12 cellular contexts compared by ENCODE assay signal in the genomic region with DNA sequence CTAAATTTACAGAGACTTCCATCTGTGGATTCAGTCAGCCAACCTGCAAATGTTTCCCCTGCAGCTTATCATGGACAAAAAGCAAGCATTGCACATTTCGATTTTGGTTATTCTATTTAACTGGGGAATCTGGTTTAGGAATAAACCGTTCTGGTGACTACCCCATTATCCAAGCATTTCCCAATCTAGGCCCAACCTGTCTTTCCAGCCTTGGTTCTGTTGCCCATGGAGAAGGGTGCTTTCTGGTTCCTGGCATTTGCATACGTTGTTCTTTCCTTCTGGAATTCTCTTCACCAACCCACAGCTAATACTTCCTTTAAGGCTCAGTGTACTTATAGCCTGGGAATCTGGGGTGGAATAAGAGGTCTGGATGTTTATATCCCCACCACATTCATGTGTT. TPM values are rescaled to one million over a fixed set of nuclear protein-coding genes. Genes with fewer than 3 reads are reported as not detected.
DNase-seq lines count a peak whose midpoint lies in the region; ATAC-seq and TF ChIP-seq lines count a peak whose summit lies in the region.
"Had no signal": no experiment of that assay in that cellular context is flagged by ENCODE, and none has a peak within 500 bp of the region (broad histone marks: within the 10 kb centered on the region; RNA-seq: fewer than 3 reads in every experiment).

No MANE protein-coding gene starts in this region.

- H3K27me3 ChIP-seq in HUES48 (ENCODE audit: control insufficient read depth, insufficient read depth, low read length), result peaks cover 42% of the 10 kb centered on the region
- H3K27me3 ChIP-seq in esophagus (ENCODE audit: control insufficient read depth in 1 of 2, insufficient read depth in 2 of 2, low read length in 2 of 2), result no peaks in the 10 kb centered on the region
- H3K27me3 ChIP-seq in sigmoid colon, result no peaks in the 10 kb centered on the region
- no peaks in the 10 kb centered on the region for H3K27me3 ChIP-seq in ascending aorta

- H3K36me3 ChIP-seq in HUES48 (ENCODE audit: control insufficient read depth, insufficient read depth, low read length) (no peaks in the 10 kb centered on the region), SK-N-MC (ENCODE audit: insufficient read depth, low read length) (no peaks in the 10 kb centered on the region; the same call in 1 of the 2 replicates), esophagus (ENCODE audit: control insufficient read depth in 2 of 2, insufficient read depth in 2 of 2, low read length in 1 of 2) (no peaks in the 10 kb centered on the region), sigmoid colon (no peaks in the 10 kb centered on the region), ascending aorta (no peaks in the 10 kb centered on the region)
- H3K36me3 ChIP-seq: thoracic aorta had no signal

- no peak for TF ChIP-seq POLR2A in sigmoid colon (IDR thresholded peaks at IDR 0.05)

- no peak for TF ChIP-seq EP300 in sigmoid colon (IDR thresholded peaks at IDR 0.05)

- no peak for ATAC-seq in HG03097 (IDR thresholded peaks at IDR 0.05; ENCODE audit: low FRiP score, unreplicated experiment)

- H3K4me1 ChIP-seq in HUES48 (ENCODE audit: control insufficient read depth, insufficient read depth, low read length), result peaks cover 42% of the 10 kb centered on the region
- H3K4me1 ChIP-seq in esophagus (ENCODE audit: control insufficient read depth in 2 of 2, insufficient read depth in 2 of 2, low read length in 1 of 2), result peaks cover 2 to 6% of the 10 kb centered on the region in 2 donors
- H3K4me1 ChIP-seq in sigmoid colon, result peaks cover 0 to 31% (median 25%) of the 10 kb centered on the region in 4 donors
- H3K4me1 ChIP-seq in ascending aorta, result peaks cover 0 to 5% of the 10 kb centered on the region in 2 donors

- H3K9me3 ChIP-seq in HUES48 (ENCODE audit: control insufficient read depth, insufficient read depth, low read length) (no peaks in the 10 kb centered on the region), SK-N-MC (ENCODE audit: low read depth, low read length) (no peaks in the 10 kb centered on the region), esophagus (ENCODE audit: control insufficient read depth in 2 of 2, insufficient read depth in 1 of 2, low read depth in 1 of 2, low read length in 1 of 2) (no peaks in the 10 kb centered on the region), sigmoid colon (no peaks in the 10 kb centered on the region), ascending aorta (no peaks in the 10 kb centered on the region)
- H3K9me3 ChIP-seq: thoracic aorta had no signal

- H3K9ac ChIP-seq in HUES48 (ENCODE audit: low read depth, low read length) (no peak overlapping the region), SK-N-MC (ENCODE audit: insufficient read length) (no peak overlapping the region)

- no peak for TF ChIP-seq CTCF in sigmoid colon (IDR thresholded peaks at IDR 0.05)
- no peak for TF ChIP-seq CTCF in ascending aorta (IDR thresholded peaks at IDR 0.05)

- DNase-seq in SK-N-MC (ENCODE audit: low read depth, low spot score) (no peak), sigmoid colon (no peak), putamen (ENCODE audit: low spot score) (no peak), SIG-M5 treated with dmso at 0.1 percent for 504 hours (lab: John Stamatoyannopoulos, UW; ENCODE audit: unreplicated experiment) (no peak), ascending aorta (ENCODE audit: low spot score in 2 of 2) (no peak)
- DNase-seq: islet precursor cell, KBM-7, occipital lobe had no signal

- H3K4me3 ChIP-seq in HUES48 (ENCODE audit: low read depth, low read length), result peak overlapping the region; percentile 85; the same call in 1 of the 2 replicates
- peak overlapping the region; percentile 77; the same call in 1 of the 2 replicates for H3K4me3 ChIP-seq in SK-N-MC
- H3K4me3 ChIP-seq in esophagus (ENCODE audit: low read depth in 1 of 2, low read length in 2 of 2), result no peak overlapping the region
- no peak overlapping the region for H3K4me3 ChIP-seq in sigmoid colon
- peak overlapping the region in 1 of 2 donors; percentile 2 for H3K4me3 ChIP-seq in ascending aorta

- H3K27ac ChIP-seq in HUES48 (ENCODE audit: low read depth, low read length) (no peak overlapping the region), SK-N-MC (no peak overlapping the region), esophagus (ENCODE audit: low read depth in 2 of 2, low read length in 1 of 2) (peak overlapping the region; percentile 74 to 97), sigmoid colon (peak overlapping the region in 3 of 4 donors; percentile 86 to 97 (median 95)), ascending aorta (no peak overlapping the region)

- intact Hi-C loops in sigmoid colon (cut with DNase I), result loop anchor here (2.0 to 5.0 kb wide), 3 partner anchors 41 to 107 kb away; a partner anchor contains a TSS
- intact Hi-C loops in ascending aorta (cut with DNase I), result loop anchor here (2.0 to 5.0 kb wide), 4 partner anchors 62 to 407 kb away; a partner anchor contains a TSS

- 53 to 72% methylated on average over 3 of the region's 3 CpGs for WGBS in esophagus, 2 donors
- 86 to 89% methylated on average over 3 of the region's 3 CpGs for WGBS in sigmoid colon, 2 donors

RNA-seq across cellular contexts. Expression of a gene that starts 1.4 kb away (rescaled TPM):
- polyA plus RNA-seq in esophagus (10 to 100 TPM; 24.5 to 46.2 TPM), sigmoid colon (10 to 100 TPM; 37.2 to 78.3 (median 44.4) TPM)
- total RNA-seq in sigmoid colon (100 to 1,000 TPM; 140 to 232 (median 203) TPM), ascending aorta (107 TPM)

Comparison
In these comparisons a context has a peak if more than half of its experiments do, and no peak if none do; other contexts are left out.
1. H3K27ac ChIP-seq: peak in esophagus (2 of 2) and sigmoid colon (3 of 4); none in HUES48 (single experiment), SK-N-MC (single experiment) and ascending aorta (0 of 2).
2. H3K4me3 ChIP-seq: peak in HUES48 (single experiment) and SK-N-MC (single experiment); none in esophagus (0 of 2) and sigmoid colon (0 of 4).